Comparison of ENCODE assay signal across 8 cellular contexts in the genomic region with DNA sequence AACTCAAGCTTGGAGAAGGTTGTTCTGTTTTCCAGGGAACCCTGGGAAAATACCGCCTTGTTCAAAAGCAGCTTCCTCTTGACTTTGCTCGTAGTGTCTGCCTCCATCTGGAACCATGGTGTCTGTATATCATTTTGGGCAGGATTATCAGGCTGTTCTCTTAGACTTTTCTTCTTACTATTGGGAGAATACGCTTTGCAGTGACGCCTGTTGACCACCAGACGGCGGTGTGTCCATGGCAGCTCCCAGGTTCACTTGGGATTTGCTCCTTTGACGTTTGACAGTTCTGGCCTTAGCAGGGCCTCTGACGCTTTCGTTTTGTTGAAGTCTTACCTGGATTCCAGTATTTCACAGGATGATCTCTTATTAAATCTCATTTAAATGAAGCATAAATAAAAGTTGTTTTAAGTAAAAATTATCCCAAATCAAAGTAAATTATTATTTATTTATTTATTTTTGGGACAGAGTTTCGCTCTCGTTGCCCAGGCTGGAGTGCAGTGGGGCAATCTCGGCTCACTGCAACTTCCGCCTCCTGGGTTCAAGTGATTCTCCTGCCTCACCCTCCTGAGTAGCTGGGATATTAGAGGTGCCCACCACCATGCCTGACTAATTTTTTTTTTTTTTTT. TPM values are rescaled to one million over a fixed set of nuclear protein-coding genes. Genes with fewer than 3 reads are reported as not detected.
DNase-seq lines count a peak whose midpoint lies in the region; ATAC-seq and TF ChIP-seq lines count a peak whose summit lies in the region.

No MANE protein-coding gene starts in this region.

- no peaks in the 10 kb centered on the region for H3F3A ChIP-seq in PC-9 (ENCODE audit: insufficient read depth, low read depth)

- ATAC-seq in HG03521 (IDR thresholded peaks at IDR 0.05; ENCODE audit: unreplicated experiment): no peak

- CTCF ChIA-PET in PC-9 (lab: Charles Lee): interaction anchor here (1.0 kb wide), 1 partner anchor 256 kb away, joined by 3 read pairs; no protein-coding TSS in a partner anchor
- CTCF ChIA-PET in activated naive CD4-positive, alpha-beta T cell treated with anti-CD3 and anti-CD28 coated beads for 36 hours (lab: Charles Lee): interaction anchor here (0.6 to 2.2 kb wide), 27 partner anchors 10 to 569 kb away, joined by 3 to 9 read pairs (median 4); a partner anchor contains a TSS

- in situ Hi-C loops in ACHN (cut with HindIII; ENCODE audit: low pct_ligation_motif_present, low pct_unique_long_range_greater_than_20kb, low sequenced_read_pairs) (no loop called here), GM13977 (cut with MboI; ENCODE audit: low pct_unique_long_range_greater_than_20kb, low sequenced_read_pairs, unreplicated experiment) (loop anchor here (25.0 kb wide), 1 partner anchor 326 kb away; no protein-coding TSS in a partner anchor)

- intact Hi-C loops in PC-9 (cut with micrococcal nuclease; ENCODE audit: unreplicated experiment): loop anchor here (1.0 to 2.0 kb wide), 3 partner anchors 150 to 323 kb away; no protein-coding TSS in a partner anchor
- intact Hi-C loops in activated naive CD4-positive, alpha-beta T cell treated with anti-CD3 and anti-CD28 coated beads for 36 hours (cut with micrococcal nuclease): loop anchor here (1.0 to 2.0 kb wide), 4 partner anchors 185 to 443 kb away; no protein-coding TSS in a partner anchor

- H3K27me3 Mint-ChIP-seq in activated naive CD4-positive, alpha-beta T cell treated with anti-CD3 and anti-CD28 coated beads for 36 hours (ENCODE audit: low read depth): no peaks in the 10 kb centered on the region

- H3K9me2 ChIP-seq in PC-9 (ENCODE audit: insufficient read depth): no peaks in the 10 kb centered on the region

- H3K4me3 Mint-ChIP-seq in activated naive CD4-positive, alpha-beta T cell treated with anti-CD3 and anti-CD28 coated beads for 36 hours: no peak overlapping the region

- DNase-seq in ACHN (peak; percentile 61), GM13977 (ENCODE audit: low spot score) (peak; percentile 69), HuH-7 (ENCODE audit: low spot score) (peak; percentile 55), PC-9 (peak in 1 of 2 experiments; percentile 52), cardiac muscle cell (ENCODE audit: low read depth in 1 of 2, low spot score in 1 of 2) (peak; percentile 79 to 87), renal cortical epithelial cell (ENCODE audit: low read depth) (peak; percentile 65)
- peak; percentile 61 for DNase-seq in activated naive CD4-positive, alpha-beta T cell treated with anti-CD3 and anti-CD28 coated beads for 36 hours

- no peaks in the 10 kb centered on the region for H3K9me3 ChIP-seq in PC-9 (ENCODE audit: insufficient read depth, low read depth)
- no peaks in the 10 kb centered on the region for H3K9me3 ChIP-seq in cardiac muscle cell (ENCODE audit: low read depth)

- H3K27ac ChIP-seq in PC-9 (no peak overlapping the region), cardiac muscle cell (no peak overlapping the region)

- BruUV-seq in PC-9 (replicated peaks; lab: Mats Ljungman, UMichigan): no TSS peak

- no peak overlapping the region for H3K4me2 ChIP-seq in PC-9

- no peaks in the 10 kb centered on the region for H4K20me1 ChIP-seq in PC-9 (ENCODE audit: insufficient read depth)

- peaks cover 2% of the 10 kb centered on the region for H3K4me1 Mint-ChIP-seq in activated naive CD4-positive, alpha-beta T cell treated with anti-CD3 and anti-CD28 coated beads for 36 hours (ENCODE audit: low read depth)

- H2AFZ ChIP-seq in PC-9: no peak overlapping the region

- H3K27me3 ChIP-seq in PC-9 (ENCODE audit: insufficient read depth, low read depth) (no peaks in the 10 kb centered on the region), cardiac muscle cell (no peaks in the 10 kb centered on the region)

- no peaks in the 10 kb centered on the region for H3K9me3 Mint-ChIP-seq in activated naive CD4-positive, alpha-beta T cell treated with anti-CD3 and anti-CD28 coated beads for 36 hours

- no peak overlapping the region for H3K4me3 ChIP-seq in PC-9
- H3K4me3 ChIP-seq in cardiac muscle cell: no peak overlapping the region

- H3K79me2 ChIP-seq in PC-9 (ENCODE audit: low read depth): no peaks in the 10 kb centered on the region

- no peak overlapping the region for H3K27ac Mint-ChIP-seq in activated naive CD4-positive, alpha-beta T cell treated with anti-CD3 and anti-CD28 coated beads for 36 hours

- no peaks in the 10 kb centered on the region for H3K36me3 ChIP-seq in PC-9 (ENCODE audit: low read depth)
- H3K36me3 ChIP-seq in cardiac muscle cell: no peaks in the 10 kb centered on the region

- peak; percentile 98 for TF ChIP-seq CTCF in GM13977 (IDR thresholded peaks at IDR 0.05; ENCODE audit: extremely low read depth, insufficient read depth, missing control alignments)
- peak; percentile 97 for TF ChIP-seq CTCF in PC-9 (conservative IDR thresholded peaks at IDR 0.05)
- peak; percentile 100 for TF ChIP-seq CTCF in cardiac muscle cell (IDR thresholded peaks at IDR 0.05; ENCODE audit: low read depth, low read length)

- no peaks in the 10 kb centered on the region for H3K4me1 ChIP-seq in PC-9 (replicated peaks; ENCODE audit: insufficient read depth)
- peaks cover 16% of the 10 kb centered on the region for H3K4me1 ChIP-seq in cardiac muscle cell (ENCODE audit: low read depth)

- POLR2A ChIA-PET in PC-9 (lab: Charles Lee; ENCODE audit: unreplicated experiment): no interaction called here

- peaks cover 12% of the 10 kb centered on the region for H3K36me3 Mint-ChIP-seq in activated naive CD4-positive, alpha-beta T cell treated with anti-CD3 and anti-CD28 coated beads for 36 hours (ENCODE audit: low read depth)

RNA-seq across cellular contexts. Expression of a gene that starts 41.8 kb away (rescaled TPM):
- total RNA-seq in PC-9 (2021): not detected in 2 replicates
- not detected for total RNA-seq in activated naive CD4-positive, alpha-beta T cell treated with anti-CD3 and anti-CD28 coated beads for 36 hours
- 0.24 TPM in 1 of 2 replicates, not detected in the other for total RNA-seq in cardiac muscle cell
- polyA plus RNA-seq in cardiac muscle cell: not detected in 2 replicates
- not detected in 2 replicates for total RNA-seq in renal cortical epithelial cell
